Comparison of ENCODE assay signal across 28 cellular contexts in the genomic region with DNA sequence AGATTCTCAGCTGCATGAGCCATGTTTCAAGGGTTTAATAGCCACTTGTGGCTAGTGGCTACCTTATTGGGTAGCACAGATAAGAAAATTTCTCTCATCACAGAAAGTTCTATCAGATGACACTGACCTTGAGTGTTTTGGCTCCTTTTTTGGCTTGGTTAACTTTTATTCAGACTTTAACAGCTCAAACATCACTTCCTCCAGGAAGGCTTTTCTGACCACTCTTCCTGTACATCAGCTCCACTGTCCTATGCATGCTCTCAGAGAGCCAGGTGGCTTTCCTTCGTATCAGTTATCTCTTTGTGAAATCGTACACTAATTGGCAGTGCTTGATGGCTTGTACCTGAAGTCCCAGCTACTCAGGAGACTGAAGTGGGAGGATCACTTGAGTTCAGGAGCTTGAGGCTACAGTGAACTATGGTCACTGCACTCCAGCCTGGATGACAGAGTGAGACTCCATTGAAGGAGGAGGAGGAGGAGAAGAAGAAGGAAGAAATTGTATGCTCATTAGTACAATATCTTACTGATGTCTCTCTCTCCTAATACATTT.
"Had no signal": no experiment of that assay in that cellular context is flagged by ENCODE, and none has a peak within 500 bp of the region (broad histone marks: within the 10 kb centered on the region; RNA-seq: fewer than 3 reads in every experiment).

No MANE protein-coding gene starts in this region.

- H3K4me1 Mint-ChIP-seq: immature natural killer cell had no signal

- H3K4me3 ChIP-seq: colonic mucosa, esophagus muscularis mucosa, gastroesophageal sphincter, heart left ventricle, mucosa of descending colon, neural progenitor cell, psoas muscle, stomach had no signal

- H3K4me1 ChIP-seq: colonic mucosa, psoas muscle had no signal

- H3K4me2 ChIP-seq: neural progenitor cell had no signal

- H3K9ac ChIP-seq: neural progenitor cell had no signal

- H3K36me3 ChIP-seq: brain microvascular endothelial cell, colonic mucosa, esophagus muscularis mucosa, gastroesophageal sphincter, heart left ventricle, neural progenitor cell, stomach had no signal

- H3K27ac ChIP-seq: brain microvascular endothelial cell, colonic mucosa, esophagus muscularis mucosa, gastroesophageal sphincter, heart left ventricle, neural progenitor cell, psoas muscle, stomach, VCaP had no signal

- H3K4me3 Mint-ChIP-seq: activated T-cell treated with anti-CD3 and anti-CD28 coated beads, Interleukin-2, amount 50 U/mL, for 72 hours; central memory CD8-positive, alpha-beta T cell; immature natural killer cell; memory B cell; naive B cell; neural progenitor cell; stimulated activated effector memory CD8-positive, alpha-beta T cell treated with anti-CD3 and anti-CD28 coated beads, Interleukin-12 subunit alpha, Interleukin-12 subunit beta, amount 100 ng/mL, for 72 hours; type B pancreatic cell had no signal

- H3K9me3 Mint-ChIP-seq: activated T-cell treated with anti-CD3 and anti-CD28 coated beads, Interleukin-2, amount 50 U/mL, for 72 hours; central memory CD8-positive, alpha-beta T cell; memory B cell; naive B cell; neural progenitor cell; stimulated activated effector memory CD8-positive, alpha-beta T cell treated with anti-CD3 and anti-CD28 coated beads, Interleukin-12 subunit alpha, Interleukin-12 subunit beta, amount 100 ng/mL, for 72 hours had no signal

- H3K36me3 Mint-ChIP-seq: immature natural killer cell; memory B cell; naive B cell; neural progenitor cell; stimulated activated effector memory CD8-positive, alpha-beta T cell treated with anti-CD3 and anti-CD28 coated beads, Interleukin-12 subunit alpha, Interleukin-12 subunit beta, amount 100 ng/mL, for 72 hours had no signal

- H3K9me3 ChIP-seq: colonic mucosa, esophagus muscularis mucosa, gastroesophageal sphincter, heart left ventricle, mucosa of descending colon, psoas muscle, stomach had no signal

- ATAC-seq: activated T-cell treated with anti-CD3 and anti-CD28 coated beads, Interleukin-2, amount 50 U/mL, for 72 hours; gastroesophageal sphincter; heart left ventricle; mucosa of descending colon; psoas muscle; right cardiac atrium; stimulated activated effector memory CD8-positive, alpha-beta T cell treated with anti-CD3 and anti-CD28 coated beads, Interleukin-12 subunit alpha, Interleukin-12 subunit beta, amount 100 ng/mL, for 72 hours had no signal

- H3K27ac Mint-ChIP-seq: activated T-cell treated with anti-CD3 and anti-CD28 coated beads, Interleukin-2, amount 50 U/mL, for 72 hours; immature natural killer cell; memory B cell; naive B cell; neural progenitor cell; stimulated activated effector memory CD8-positive, alpha-beta T cell treated with anti-CD3 and anti-CD28 coated beads, Interleukin-12 subunit alpha, Interleukin-12 subunit beta, amount 100 ng/mL, for 72 hours; type B pancreatic cell had no signal

- FAIRE-seq: small intestine had no signal

- H2AFZ ChIP-seq: neural progenitor cell had no signal

- DNase-seq: activated CD4-positive, alpha-beta T cell treated with anti-CD3 and anti-CD28 coated beads, Interleukin-2, amount 50 U/mL, for 1 hour; activated CD4-positive, CD25-positive, alpha-beta regulatory T cell treated with anti-CD3 and anti-CD28 coated beads, Interleukin-2, amount 50 U/mL, for 72 hours; activated CD8-positive, alpha-beta memory T cell treated with anti-CD3 and anti-CD28 coated beads for 24 hours; activated CD8-positive, alpha-beta memory T cell treated with anti-CD3 and anti-CD28 coated beads, Interleukin-2, amount 50 U/mL, for 48 hours; activated effector memory CD4-positive, alpha-beta T cell treated with anti-CD3 and anti-CD28 coated beads, Interleukin-2, amount 50 U/mL, for 16 hours; activated naive CD4-positive, alpha-beta T cell treated with anti-CD3 and anti-CD28 coated beads, Interleukin-2, amount 50 U/mL, for 16 hours; activated T-cell treated with anti-CD3 and anti-CD28 coated beads, Interleukin-2, amount 50 U/mL, for 72 hours; aorta; brain microvascular endothelial cell; colonic mucosa; heart left ventricle; immature natural killer cell; mucosa of descending colon; naive B cell; psoas muscle; right cardiac atrium; small intestine; stimulated activated CD4-positive, alpha-beta T cell treated with anti-CD3 and anti-CD28 coated beads, Interleukin-4, amount 100 ng/mL, for 1 hour; stomach; T-helper 9 cell had no signal
